Comparison of ENCODE assay signal across 18 cellular contexts in genomic region chr22:17796695-17797094, GRCh38. TPM values are rescaled to one million over a fixed set of nuclear protein-coding genes. Genes with fewer than 3 reads are reported as not detected.
DNase-seq lines count a peak whose midpoint lies in the region; ATAC-seq and TF ChIP-seq lines count a peak whose summit lies in the region.
"Had no signal": no experiment of that assay in that cellular context is flagged by ENCODE, and none has a peak within 500 bp of the region (broad histone marks: within the 10 kb centered on the region; RNA-seq: fewer than 3 reads in every experiment).

No MANE protein-coding gene starts in this region.

- no peak overlapping the region; a peak in 2 of 20 replicates for H3K4me3 ChIP-seq in BLaER1 treated with 17β-estradiol and CSF1 and Interleukin-3, amounts not matched to agents 10 nM and 100 nM
- H3K4me3 ChIP-seq in GM12875 (ENCODE audit: low read depth, low read length) (peak overlapping the region; percentile 64), OCI-LY7 (ENCODE audit: low read depth, low read length, poor library complexity, severe bottlenecking) (peak overlapping the region; percentile 63), spleen (no peak overlapping the region), vagina (no peak overlapping the region)
- H3K4me3 ChIP-seq: A549, PC-9, SJCRH30 had no signal

- H3K4me1 Mint-ChIP-seq in activated CD8-positive, alpha-beta T cell treated with anti-CD3 and anti-CD28 coated beads for 36 hours (ENCODE audit: low read depth), result peaks cover 4% of the 10 kb centered on the region
- H3K4me1 Mint-ChIP-seq: CD8-positive, alpha-beta memory T cell had no signal

- no peak for DNase-seq in OCI-LY7 (ENCODE audit: low spot score)
- DNase-seq in spleen, result no peak
- DNase-seq in vagina (ENCODE audit: extremely low spot score in 2 of 2), result no peak
- DNase-seq in activated CD8-positive, alpha-beta T cell treated with anti-CD3 and anti-CD28 coated beads for 36 hours, result no peak
- no peak for DNase-seq in NCI-H345 treated with DMSO at 0.1 percent for 48 hours (lab: John Stamatoyannopoulos, UW; ENCODE audit: unreplicated experiment)
- DNase-seq: C1 segment of cervical spinal cord; CD8-positive, alpha-beta memory T cell; DMS79; H7; NCI-H1105 treated with DMSO at 0.1 percent for 48 hours; NCI-H1694; NCI-H510A treated with DMSO at 0.1 percent for 48 hours; NCI-H774; PC-9; SJCRH30 had no signal

- no peak overlapping the region for H3K27ac Mint-ChIP-seq in activated CD8-positive, alpha-beta T cell treated with anti-CD3 and anti-CD28 coated beads for 36 hours

- no TSS peak for BruUV-seq in OCI-LY7 (replicated peaks; lab: Mats Ljungman, UMichigan)

- H3K4me2 ChIP-seq in BLaER1 treated with 17β-estradiol and CSF1 and Interleukin-3, amounts not matched to agents 10 nM and 100 nM, result peak overlapping the region in 10 of 11 experiments; percentile 8 to 84 (median 81); a peak in 18 of 22 replicates
- H3K4me2 ChIP-seq in OCI-LY7 (ENCODE audit: low read length), result peak overlapping the region; percentile 88
- H3K4me2 ChIP-seq: A549, PC-9 had no signal

- H4K20me1 ChIP-seq in BLaER1 treated with 17β-estradiol and CSF1 and Interleukin-3, amounts not matched to agents 10 nM and 100 nM, result peaks cover 0 to 83% (median 0%) of the 10 kb centered on the region in 11 experiments; a peak in 9 of 22 replicates
- H4K20me1 ChIP-seq in OCI-LY7 (ENCODE audit: insufficient read depth, low read length), result no peaks in the 10 kb centered on the region

- TF ChIP-seq POLR2A in spleen (IDR thresholded peaks at IDR 0.05), result no peak
- TF ChIP-seq POLR2A in vagina (IDR thresholded peaks at IDR 0.05), result no peak

- no peaks in the 10 kb centered on the region for H3K9me3 Mint-ChIP-seq in activated CD8-positive, alpha-beta T cell treated with anti-CD3 and anti-CD28 coated beads for 36 hours
- H3K9me3 Mint-ChIP-seq: CD8-positive, alpha-beta memory T cell had no signal

- H3K4me3 Mint-ChIP-seq in activated CD8-positive, alpha-beta T cell treated with anti-CD3 and anti-CD28 coated beads for 36 hours, result no peak overlapping the region
- H3K4me3 Mint-ChIP-seq: CD8-positive, alpha-beta memory T cell had no signal

- no peaks in the 10 kb centered on the region for H3K36me3 ChIP-seq in BLaER1 treated with 17β-estradiol and CSF1 and Interleukin-3, amounts not matched to agents 10 nM and 100 nM
- H3K36me3 ChIP-seq in OCI-LY7 (ENCODE audit: insufficient read depth, low read length) (peaks cover 51% of the 10 kb centered on the region), spleen (peaks cover 0 to 46% (median under 1%) of the 10 kb centered on the region in 6 donors), vagina (no peaks in the 10 kb centered on the region)
- H3K36me3 ChIP-seq: SJCRH30 had no signal

- no peaks in the 10 kb centered on the region for H3K27me3 Mint-ChIP-seq in activated CD8-positive, alpha-beta T cell treated with anti-CD3 and anti-CD28 coated beads for 36 hours
- H3K27me3 Mint-ChIP-seq: CD8-positive, alpha-beta memory T cell had no signal

- POLR2A ChIA-PET in OCI-LY7 (lab: Charles Lee), result interaction anchor here (1.0 to 2.3 kb wide), 4 partner anchors 11 to 283 kb away, joined by 3 to 8 read pairs (median 3); no protein-coding TSS in a partner anchor
- POLR2A ChIA-PET in activated CD8-positive, alpha-beta T cell treated with anti-CD3 and anti-CD28 coated beads for 36 hours (lab: Charles Lee), result no interaction called here

- CTCF ChIA-PET in OCI-LY7 (lab: Charles Lee; ENCODE audit: unreplicated experiment), result interaction anchor here (0.7 to 2.1 kb wide), 2 partner anchors 11 to 37 kb away, joined by 3 to 11 read pairs; no protein-coding TSS in a partner anchor
- CTCF ChIA-PET in activated CD8-positive, alpha-beta T cell treated with anti-CD3 and anti-CD28 coated beads for 36 hours (lab: Charles Lee), result interaction anchor here (1.7 kb wide), 1 partner anchor 11 kb away, joined by 5 read pairs; no protein-coding TSS in a partner anchor

- peaks cover 72 to 99% (median 87%) of the 10 kb centered on the region in 10 experiments for H3K4me1 ChIP-seq in BLaER1 treated with 17β-estradiol and CSF1 and Interleukin-3, amounts not matched to agents 10 nM and 100 nM
- peaks cover 78% of the 10 kb centered on the region for H3K4me1 ChIP-seq in OCI-LY7 (ENCODE audit: insufficient read depth, low read length, poor library complexity, severe bottlenecking)
- H3K4me1 ChIP-seq in spleen, result peaks cover 4 to 67% (median 54%) of the 10 kb centered on the region in 6 donors
- no peaks in the 10 kb centered on the region for H3K4me1 ChIP-seq in vagina
- H3K4me1 ChIP-seq: A549, SJCRH30 had no signal

- H3K9ac ChIP-seq in BLaER1 treated with 17β-estradiol and CSF1 and Interleukin-3, amounts not matched to agents 10 nM and 100 nM, result peak overlapping the region in 1 of 11 experiments; percentile 19; a peak in 1 of 22 replicates

- intact Hi-C loops in OCI-LY7 (cut with micrococcal nuclease; ENCODE audit: unreplicated experiment), result loop anchor here (1.0 to 10.0 kb wide), 3 partner anchors 19 to 208 kb away; no protein-coding TSS in a partner anchor
- intact Hi-C loops in spleen (cut with DNase I; ENCODE audit: low total_unique reads), result loop anchor here (10.0 kb wide), 1 partner anchor 52 kb away; no protein-coding TSS in a partner anchor
- intact Hi-C loops in vagina (cut with DNase I), result no loop called here
- intact Hi-C loops in activated CD8-positive, alpha-beta T cell treated with anti-CD3 and anti-CD28 coated beads for 36 hours (cut with micrococcal nuclease), result no loop called here

- no peak for ATAC-seq in activated CD8-positive, alpha-beta T cell treated with anti-CD3 and anti-CD28 coated beads for 36 hours
- ATAC-seq: A549 had no signal

- 87 to 94% (median 92%) methylated on average over 5 of the region's 5 CpGs for WGBS in spleen, 5 donors

- no peaks in the 10 kb centered on the region for H3K9me3 ChIP-seq in BLaER1 treated with 17β-estradiol and CSF1 and Interleukin-3, amounts not matched to agents 10 nM and 100 nM (replicated peaks in 1 of 11)
- H3K9me3 ChIP-seq in OCI-LY7 (ENCODE audit: low read length) (no peaks in the 10 kb centered on the region), spleen (no peaks in the 10 kb centered on the region), vagina (no peaks in the 10 kb centered on the region)
- H3K9me3 ChIP-seq: A549, SJCRH30 had no signal

- no peak overlapping the region for H2AFZ ChIP-seq in OCI-LY7 (ENCODE audit: low read length)
- H2AFZ ChIP-seq: PC-9 had no signal

- TF ChIP-seq CTCF in GM12875 (IDR thresholded peaks at IDR 0.05; ENCODE audit: borderline replicate concordance, insufficient read depth, low read depth, low read length), result no peak
- TF ChIP-seq CTCF in OCI-LY7 (conservative IDR thresholded peaks at IDR 0.05; ENCODE audit: low read length), result no peak
- TF ChIP-seq CTCF in spleen (IDR thresholded peaks at IDR 0.05 in 8 of 11, conservative IDR thresholded peaks at IDR 0.05 in 3 of 11), result no peak
- no peak for TF ChIP-seq CTCF in vagina (IDR thresholded peaks at IDR 0.05)
- TF ChIP-seq CTCF in activated CD8-positive, alpha-beta T cell treated with anti-CD3 and anti-CD28 coated beads for 36 hours (IDR thresholded peaks at IDR 0.05), result no peak

- H3K79me2 ChIP-seq in OCI-LY7 (ENCODE audit: insufficient read depth, low read depth, low read length), result peaks cover 11% of the 10 kb centered on the region; the same call in 1 of the 2 replicates

- peaks cover 0 to 28% (median 14%) of the 10 kb centered on the region in 11 experiments; a peak in 12 of 22 replicates for H3K27me3 ChIP-seq in BLaER1 treated with 17β-estradiol and CSF1 and Interleukin-3, amounts not matched to agents 10 nM and 100 nM
- H3K27me3 ChIP-seq in spleen (replicated peaks in 1 of 7) (no peaks in the 10 kb centered on the region), vagina (no peaks in the 10 kb centered on the region)
- H3K27me3 ChIP-seq: SJCRH30 had no signal

- H3K36me3 Mint-ChIP-seq in activated CD8-positive, alpha-beta T cell treated with anti-CD3 and anti-CD28 coated beads for 36 hours (ENCODE audit: low read depth), result no peaks in the 10 kb centered on the region

- H3K27ac ChIP-seq in BLaER1 treated with 17β-estradiol and CSF1 and Interleukin-3, amounts not matched to agents 10 nM and 100 nM, result 0 out of 22 replicates have a peak overlapping the region, but pooled peaks of 1 of the 11 experiments have one; percentile 1
- H3K27ac ChIP-seq in OCI-LY7 (ENCODE audit: low read depth, low read length, poor library complexity, severe bottlenecking), result peak overlapping the region; percentile 96
- H3K27ac ChIP-seq in spleen, result peak overlapping the region in 5 of 8 donors; percentile 29 to 75 (median 69)
- no peak overlapping the region for H3K27ac ChIP-seq in vagina
- H3K27ac ChIP-seq: A549, PC-9, SJCRH30 had no signal

- no peaks in the 10 kb centered on the region for H3K9me2 ChIP-seq in OCI-LY7 (ENCODE audit: insufficient read depth, low read length)

RNA-seq across cellular contexts. Expression of gene BID, which starts 22.4 kb away (rescaled TPM):
- 59.9 and 87.8 TPM in 2 replicates for total RNA-seq in OCI-LY7 (2014; rRNA removed; shearing (Covaris generic))
- 51.9 and 60.3 TPM in 2 replicates for total RNA-seq in OCI-LY7 (2022)
- total RNA-seq in spleen, result 10 to 100 TPM; 45.4 to 73.4 (median 51.5) TPM
- polyA plus RNA-seq in spleen, result 10 to 100 TPM; 37.7 to 49.2 (median 41.3) TPM
- total RNA-seq in vagina, result 36.3 TPM
- total RNA-seq in activated CD8-positive, alpha-beta T cell treated with anti-CD3 and anti-CD28 coated beads for 36 hours, result 10 to 100 TPM; 16.3 to 19.9 TPM

Comparison
In these comparisons a context has a peak if more than half of its experiments do, and no peak if none do; other contexts are left out.
1. H3K4me3 ChIP-seq: peak in GM12875 (single experiment) and OCI-LY7 (single experiment); none in BLaER1 treated with 17β-estradiol and CSF1 and Interleukin-3, amounts not matched to agents 10 nM and 100 nM (0 of 10), spleen (0 of 8) and vagina (0 of 2).
2. intact Hi-C loops: an anchor here in OCI-LY7 (1.0 to 10.0 kb wide) and spleen (10.0 kb wide); none called in vagina and activated CD8-positive, alpha-beta T cell treated with anti-CD3 and anti-CD28 coated beads for 36 hours.